In the genomic region with DNA sequence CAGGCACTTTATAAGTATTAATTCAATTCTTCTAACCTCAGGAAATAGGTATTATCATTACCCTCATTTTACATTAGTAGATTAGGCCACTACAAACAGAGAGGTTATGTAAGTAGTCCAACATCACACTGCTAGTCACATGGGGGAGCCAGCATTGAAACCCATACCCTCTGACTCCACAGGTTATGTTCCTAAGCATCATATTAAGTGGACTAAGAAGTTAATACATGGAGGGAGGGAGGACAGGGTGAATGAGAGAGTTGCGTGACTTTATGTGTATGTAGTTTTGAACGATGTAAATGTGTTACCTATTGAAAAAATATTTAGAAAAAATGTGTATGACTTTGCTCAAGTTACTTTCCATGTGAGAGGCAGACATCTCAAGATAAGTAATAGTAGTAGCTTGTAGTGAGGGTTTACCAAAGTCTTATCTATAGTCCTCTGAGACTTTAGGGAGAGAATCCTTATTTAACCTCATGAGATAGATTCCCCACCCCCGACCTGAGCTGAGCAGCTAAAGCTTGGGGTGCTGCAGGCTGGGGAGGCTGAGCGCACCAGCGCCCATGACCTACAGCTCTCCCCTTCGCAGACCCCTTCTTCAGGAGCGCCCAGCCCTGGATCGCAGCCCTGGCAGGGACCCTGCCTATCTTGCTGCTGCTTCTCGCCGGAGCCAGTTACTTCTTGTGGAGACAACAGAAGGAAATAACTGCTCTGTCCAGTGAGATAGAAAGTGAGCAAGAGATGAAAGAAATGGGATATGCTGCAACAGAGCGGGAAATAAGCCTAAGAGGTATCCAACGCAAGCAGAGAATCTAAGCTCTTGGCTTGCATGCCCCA, we compare ENCODE assay signal across 28 cellular contexts.
"Had no signal": no experiment of that assay in that cellular context is flagged by ENCODE, and none has a peak within 500 bp of the region (broad histone marks: within the 10 kb centered on the region; RNA-seq: fewer than 3 reads in every experiment).

No MANE protein-coding gene starts in this region.

- H3K36me3 ChIP-seq: breast epithelium, colonic mucosa, gastrocnemius medialis, pancreas, prostate gland had no signal

- H3K27me3 Mint-ChIP-seq: activated CD4-positive, alpha-beta T cell treated with anti-CD3 and anti-CD28 coated beads for 36 hours; stimulated activated naive B cell treated with anti-CD40 and anti-IgM and Interleukin-4, amounts not matched to agents 10 μg/mL and 1 μg/mL and 100 μg/mL, for 72 hours had no signal

- H3K4me3 ChIP-seq: breast epithelium, colonic mucosa, gastrocnemius medialis, left ventricle myocardium inferior, mucosa of descending colon, pancreas, prostate gland, skin epidermis, thoracic aorta had no signal

- H3K27ac ChIP-seq: breast epithelium, colonic mucosa, epithelial cell of prostate, gastrocnemius medialis, left ventricle myocardium inferior, pancreas, prostate gland, thoracic aorta had no signal

- H3K4me1 ChIP-seq: breast epithelium, colonic mucosa, gastrocnemius medialis, left ventricle myocardium inferior, pancreas, prostate gland had no signal

- H3K9me3 ChIP-seq: breast epithelium, colonic mucosa, gastrocnemius medialis, left ventricle myocardium inferior, mucosa of descending colon, pancreas, prostate gland, thoracic aorta had no signal

- H3K27me3 ChIP-seq: breast epithelium, colonic mucosa, gastrocnemius medialis, pancreas had no signal

- H3K9me3 Mint-ChIP-seq: activated T-helper 2 cell treated with anti-CD3 and anti-CD28 coated beads, Interferon-gamma antibody, Interleukin-2, Interleukin-4, amounts not matched to agents 10 μg/mL and 5 μg/mL and 100 μg/mL, durations not matched to agents 14 hours and 24 hours and 36 hours; neural crest cell; stimulated activated naive B cell treated with anti-CD40 and anti-IgM and Interleukin-4, amounts not matched to agents 10 μg/mL and 1 μg/mL and 100 μg/mL, for 72 hours had no signal

- DNase-seq: activated CD4-positive, alpha-beta T cell treated with anti-CD3 and anti-CD28 coated beads for 36 hours; activated CD4-positive, CD25-positive, alpha-beta regulatory T cell; activated CD8-positive, alpha-beta memory T cell treated with anti-CD3 and anti-CD28 coated beads for 24 hours; activated CD8-positive, alpha-beta memory T cell treated with anti-CD3 and anti-CD28 coated beads, Interleukin-2, amount 50 U/mL, for 4 hours; activated T-cell treated with anti-CD3 and anti-CD28 coated beads, Interleukin-2, amount 50 U/mL, for 1 hour; colonic mucosa; effector CD8-positive, alpha-beta T cell; gastrocnemius medialis; glutamatergic neuron; islet precursor cell; left ventricle myocardium inferior; mucosa of descending colon; nucleus accumbens; pancreas; retina; stimulated activated CD4-positive, alpha-beta T cell treated with anti-CD3 and anti-CD28 coated beads, Interleukin-4, amount 100 ng/mL, for 4 hours; stimulated activated CD8-positive, alpha-beta memory T cell treated with anti-CD3 and anti-CD28 coated beads, Interleukin-4, amount 100 ng/mL, for 48 hours; stimulated activated naive B cell treated with anti-CD40 and anti-IgM and Interleukin-4, amounts not matched to agents 10 μg/mL and 1 μg/mL and 100 μg/mL, for 72 hours; T-helper 1 cell; trophoblast cell had no signal

- ATAC-seq: activated CD4-positive, alpha-beta T cell treated with anti-CD3 and anti-CD28 coated beads for 36 hours; gastrocnemius medialis; mucosa of descending colon; pancreas; sciatic nerve; stimulated activated naive B cell treated with anti-CD40 and anti-IgM and Interleukin-4, amounts not matched to agents 10 μg/mL and 1 μg/mL and 100 μg/mL, for 72 hours had no signal

- H3K27ac Mint-ChIP-seq: activated CD4-positive, alpha-beta T cell treated with anti-CD3 and anti-CD28 coated beads for 36 hours; activated T-helper 2 cell treated with anti-CD3 and anti-CD28 coated beads, Interferon-gamma antibody, Interleukin-2, Interleukin-4, amounts not matched to agents 10 μg/mL and 5 μg/mL and 100 μg/mL, durations not matched to agents 14 hours and 24 hours and 36 hours had no signal

- H3K4me3 Mint-ChIP-seq: activated CD4-positive, alpha-beta T cell treated with anti-CD3 and anti-CD28 coated beads for 36 hours; neural crest cell; stimulated activated naive B cell treated with anti-CD40 and anti-IgM and Interleukin-4, amounts not matched to agents 10 μg/mL and 1 μg/mL and 100 μg/mL, for 72 hours had no signal
